23 cellular contexts compared by ENCODE assay signal in genomic region chr12:25756974-25757665, GRCh38.
DNase-seq lines count a peak whose midpoint lies in the region; ATAC-seq, FAIRE-seq and TF ChIP-seq lines count a peak whose summit lies in the region.
"Had no signal": no experiment of that assay in that cellular context is flagged by ENCODE, and none has a peak within 500 bp of the region (broad histone marks: within the 10 kb centered on the region; RNA-seq: fewer than 3 reads in every experiment).

No MANE protein-coding gene starts in this region.

- TF ChIP-seq EP300 in A549 (IDR thresholded peaks at IDR 0.05): no peak

- POLR2A ChIA-PET in A549 (lab: Yijun Ruan, JAX): no interaction called here

- 0% methylated on average over 1 of the region's 1 CpG for WGBS in A549 (ENCODE audit: missing lambda C conversion rate)
- 82 to 90% (median 87%) methylated on average over 1 of the region's 1 CpG for WGBS in heart left ventricle, 4 donors

- H3K4me3 ChIP-seq in A549: no peak overlapping the region
- H3K4me3 ChIP-seq in SJCRH30: no peak overlapping the region
- no peak overlapping the region for H3K4me3 ChIP-seq in heart left ventricle
- H3K4me3 ChIP-seq: SK-N-MC had no signal

- no peak for DNase-seq in A549 (ENCODE audit: low read depth in 1 of 2, low spot score in 1 of 2)
- peak; percentile 9 to 33 for DNase-seq in SJCRH30
- DNase-seq in left kidney (ENCODE audit: low read depth, low spot score): peak; percentile 5
- no peak for DNase-seq in heart left ventricle
- DNase-seq in UCSD-AML1 (lab: John Stamatoyannopoulos, UW; ENCODE audit: unreplicated experiment): no peak
- DNase-seq: 8988T, Calu3, DMS79 treated with DMSO at 0.1 percent for 48 hours, KG1, NCI-H1092 treated with DMSO at 0.1 percent for 48 hours, NCI-H1694, NCI-H2107, NCI-H345, NCI-H748 treated with DMSO at 0.1 percent for 48 hours had no signal

- H3K9me3 ChIP-seq in A549 (no peaks in the 10 kb centered on the region), SJCRH30 (replicated peaks) (no peaks in the 10 kb centered on the region), heart left ventricle (peaks cover 0 to 3% (median 0%) of the 10 kb centered on the region in 12 donors)

- no peaks in the 10 kb centered on the region for H3K36me3 ChIP-seq in SJCRH30
- no peaks in the 10 kb centered on the region for H3K36me3 ChIP-seq in heart left ventricle

- peak overlapping the region in 2 of 3 experiments; percentile 77 for H3K27ac Mint-ChIP-seq in nephron
- H3K27ac Mint-ChIP-seq: CD14-positive monocyte had no signal

- intact Hi-C loops in heart left ventricle (cut with DNase I): no loop called here

- H3K4me3 Mint-ChIP-seq in nephron: no peak overlapping the region
- H3K4me3 Mint-ChIP-seq: CD14-positive monocyte had no signal

- no peak for FAIRE-seq in A549 (lab: Jason Lieb, UNC)
- FAIRE-seq: G401.6, GM12891, GM19239, HTR-8/SVneo had no signal

- TF ChIP-seq CTCF in A549 (IDR thresholded peaks at IDR 0.05) (no peak), nephron (IDR thresholded peaks at IDR 0.05; ENCODE audit: unreplicated experiment in 3 of 3) (no peak), heart left ventricle (IDR thresholded peaks at IDR 0.05) (no peak)

- H3K9me3 Mint-ChIP-seq in nephron: no peaks in the 10 kb centered on the region

- H3K27me3 ChIP-seq in SJCRH30 (no peaks in the 10 kb centered on the region), heart left ventricle (no peaks in the 10 kb centered on the region)

- peaks cover 8% of the 10 kb centered on the region; the same call in 2 of the 3 replicates for H3K4me1 ChIP-seq in A549
- H3K4me1 ChIP-seq in SJCRH30: no peaks in the 10 kb centered on the region
- H3K4me1 ChIP-seq in heart left ventricle: no peaks in the 10 kb centered on the region

- H3K27me3 Mint-ChIP-seq in nephron (ENCODE audit: low read depth): no peaks in the 10 kb centered on the region

- CTCF ChIA-PET in A549 (lab: Yijun Ruan, JAX): interaction anchor here (1.2 to 1.4 kb wide), 2 partner anchors 12 to 32 kb away, joined by 3 read pairs; no protein-coding TSS in a partner anchor

- no peak for TF ChIP-seq RAD21 in A549 (conservative IDR thresholded peaks at IDR 0.05 in 1 of 2, IDR thresholded peaks at IDR 0.05 in 1 of 2)

- H3K27ac ChIP-seq in A549 (no peak overlapping the region; a peak in 1 of 6 replicates), SJCRH30 (no peak overlapping the region), heart left ventricle (no peak overlapping the region)
- H3K27ac ChIP-seq: SK-N-MC had no signal

- ATAC-seq in A549 (peak in 1 of 2 experiments; percentile 46; a peak in 1 of 6 replicates), heart left ventricle (no peak), GM18861 (IDR thresholded peaks at IDR 0.05; ENCODE audit: unreplicated experiment) (no peak), GM21786 (IDR thresholded peaks at IDR 0.05; ENCODE audit: unreplicated experiment) (no peak)

- no peaks in the 10 kb centered on the region for H3K36me3 Mint-ChIP-seq in nephron (ENCODE audit: low read depth)
- H3K36me3 Mint-ChIP-seq: CD14-positive monocyte had no signal

- no peak for TF ChIP-seq POLR2A in A549 (IDR thresholded peaks at IDR 0.05; ENCODE audit: low read length)
- no peak for TF ChIP-seq POLR2A in heart left ventricle (IDR thresholded peaks at IDR 0.05)

- peak overlapping the region; percentile 38 for H3K4me2 ChIP-seq in A549

- peaks cover 8% of the 10 kb centered on the region for H3K4me1 Mint-ChIP-seq in nephron
- H3K4me1 Mint-ChIP-seq: CD14-positive monocyte had no signal

TF ChIP-seq in A549, 52 proteins besides CTCF, POLR2A, EP300 and RAD21:
- no peak for TF ChIP-seq KDM5A (IDR thresholded peaks at IDR 0.05)
- no peak for TF ChIP-seq MAX (IDR thresholded peaks at IDR 0.05)
- TF ChIP-seq, protein P1, sequence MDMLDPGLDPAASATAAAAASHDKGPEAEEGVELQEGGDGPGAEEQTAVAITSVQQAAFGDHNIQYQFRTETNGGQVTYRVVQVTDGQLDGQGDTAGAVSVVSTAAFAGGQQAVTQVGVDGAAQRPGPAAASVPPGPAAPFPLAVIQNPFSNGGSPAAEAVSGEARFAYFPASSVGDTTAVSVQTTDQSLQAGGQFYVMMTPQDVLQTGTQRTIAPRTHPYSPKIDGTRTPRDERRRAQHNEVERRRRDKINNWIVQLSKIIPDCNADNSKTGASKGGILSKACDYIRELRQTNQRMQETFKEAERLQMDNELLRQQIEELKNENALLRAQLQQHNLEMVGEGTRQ (IDR thresholded peaks at IDR 0.05): no peak
- TF ChIP-seq NPAS2 (CRISPR knock-in tag; IDR thresholded peaks at IDR 0.05; ENCODE audit: borderline replicate concordance): no peak
- TF ChIP-seq NR3C1 (IDR thresholded peaks at IDR 0.05): no peak
- no peak for TF ChIP-seq EHMT2 (IDR thresholded peaks at IDR 0.05; ENCODE audit: low read depth)
- no peak for TF ChIP-seq HOXA7 (CRISPR knock-in tag; IDR thresholded peaks at IDR 0.05)
- TF ChIP-seq HOXB13 (CRISPR knock-in tag; IDR thresholded peaks at IDR 0.05; ENCODE audit: low read depth): no peak
- no peak for TF ChIP-seq BCL3 (IDR thresholded peaks at IDR 0.05)
- TF ChIP-seq ZC3H11A (IDR thresholded peaks at IDR 0.05): no peak
- no peak for TF ChIP-seq CHD4 (IDR thresholded peaks at IDR 0.05; ENCODE audit: borderline replicate concordance)
- no peak for TF ChIP-seq TFCP2L1 (CRISPR knock-in tag; IDR thresholded peaks at IDR 0.05)
- no peak for TF ChIP-seq SREBF2 (IDR thresholded peaks at IDR 0.05)
- TF ChIP-seq TP53 (CRISPR knock-in tag; IDR thresholded peaks at IDR 0.05): no peak
- TF ChIP-seq CBX2 (IDR thresholded peaks at IDR 0.05; ENCODE audit: borderline replicate concordance, low read depth): no peak

Comparison
In these comparisons a context has a peak if more than half of its experiments do, and no peak if none do; other contexts are left out.
1. DNase-seq: peak in SJCRH30 (2 of 2) and left kidney (single experiment); none in A549 (0 of 2), heart left ventricle (0 of 5) and UCSD-AML1 (single experiment).